ENCODE assay signal across 10 cellular contexts in the genomic region with DNA sequence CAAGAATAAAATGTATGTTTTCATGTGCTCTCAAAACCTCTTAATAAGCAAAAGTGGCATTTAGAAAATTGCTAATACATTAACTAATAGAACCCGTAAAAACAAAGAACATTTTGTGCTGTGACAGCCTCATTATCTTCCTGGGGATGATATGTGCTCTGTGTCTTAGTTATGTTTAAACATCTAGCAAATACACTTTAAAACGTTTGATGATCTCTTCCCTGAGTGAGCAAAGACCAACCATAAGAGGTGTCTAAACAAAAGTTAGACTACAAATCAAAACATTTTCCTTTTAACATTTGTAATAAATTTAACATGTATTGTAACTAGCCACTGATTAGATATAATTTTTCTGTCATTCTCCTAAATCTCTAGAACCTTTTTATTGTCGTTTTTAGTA.
"Had no signal": no experiment of that assay in that cellular context is flagged by ENCODE, and none has a peak within 500 bp of the region (broad histone marks: within the 10 kb centered on the region; RNA-seq: fewer than 3 reads in every experiment).

No MANE protein-coding gene starts in this region.

- H3K4me3 Mint-ChIP-seq: HFFc6 had no signal

- H3K4me3 ChIP-seq: GM23248, HAP-1 had no signal

- ATAC-seq: HCT116 had no signal

- H3K9me3 ChIP-seq: HAP-1 had no signal

- H3K27ac Mint-ChIP-seq: HFFc6 had no signal

- H3K9ac ChIP-seq: GM23248, KMS-11 had no signal

- H3K27ac ChIP-seq: GM23248, HL-60, KMS-11 had no signal

- H3K36me3 ChIP-seq: HAP-1 had no signal

- DNase-seq: GM23248, GOT3, H7, HFFc6, IMR-90, KBM-7 had no signal
